Comparison of ENCODE assay signal across 10 cellular contexts in the genomic region with DNA sequence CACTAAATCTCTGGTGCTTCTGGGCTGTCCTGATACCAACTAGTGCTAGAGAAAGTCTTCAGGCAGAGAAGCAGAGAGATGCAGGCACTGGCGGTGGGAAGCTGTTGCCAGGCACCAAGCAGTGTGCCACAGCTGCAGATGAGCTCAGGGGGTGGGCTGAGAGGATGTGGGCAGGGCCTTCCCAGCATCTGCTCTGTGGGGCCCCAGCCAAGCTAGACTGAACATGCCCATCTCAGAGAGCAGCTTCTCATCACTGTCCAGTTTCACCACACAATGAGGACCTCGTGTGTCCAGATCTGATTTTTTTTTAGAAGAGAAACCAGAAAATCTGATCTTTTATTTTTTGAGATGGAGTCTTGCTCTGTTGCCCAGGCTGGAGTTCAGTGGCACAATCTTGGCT. TPM values are rescaled to one million over a fixed set of nuclear protein-coding genes. Genes with fewer than 3 reads are reported as not detected.
A peak's percentile ranks its signal among the peaks of the same experiment; 100 is the strongest.
DNase-seq lines count a peak whose midpoint lies in the region; ATAC-seq and TF ChIP-seq lines count a peak whose summit lies in the region.
"Had no signal": no experiment of that assay in that cellular context is flagged by ENCODE, and none has a peak within 500 bp of the region (broad histone marks: within the 10 kb centered on the region; RNA-seq: fewer than 3 reads in every experiment).

No MANE protein-coding gene starts in this region.

- peaks cover 19% of the 10 kb centered on the region; the same call in 1 of the 2 replicates for H3K36me3 ChIP-seq in RWPE2 (ENCODE audit: low read depth)

- H3K4me1 ChIP-seq in RWPE2 (ENCODE audit: insufficient read depth, poor library complexity, severe bottlenecking): no peaks in the 10 kb centered on the region

- no peaks in the 10 kb centered on the region for H3K27me3 Mint-ChIP-seq in activated T-cell treated with anti-CD3 and anti-CD28 coated beads, Interleukin-2, amount 50 U/mL, for 4 hours (ENCODE audit: low read depth)
- no peaks in the 10 kb centered on the region for H3K27me3 Mint-ChIP-seq in stimulated activated naive CD8-positive, alpha-beta T cell treated with anti-CD3 and anti-CD28 coated beads, Interleukin-15, Interleukin-2, amounts not matched to agents 100 ng/mL and 50 ng/mL, for 24 hours

- H3K27ac ChIP-seq in RWPE2 (ENCODE audit: poor library complexity, severe bottlenecking): no peak overlapping the region
- H3K27ac ChIP-seq: ascending aorta, left ventricle myocardium inferior had no signal

- H3K9me3 Mint-ChIP-seq in activated T-cell treated with anti-CD3 and anti-CD28 coated beads, Interleukin-2, amount 50 U/mL, for 4 hours: no peaks in the 10 kb centered on the region
- H3K9me3 Mint-ChIP-seq in stimulated activated naive CD8-positive, alpha-beta T cell treated with anti-CD3 and anti-CD28 coated beads, Interleukin-15, Interleukin-2, amounts not matched to agents 100 ng/mL and 50 ng/mL, for 24 hours: no peaks in the 10 kb centered on the region

- peak; percentile 14 for TF ChIP-seq CTCF in RWPE2 (IDR thresholded peaks at IDR 0.05; ENCODE audit: poor library complexity, severe bottlenecking)

- no peak overlapping the region for H3K4me3 Mint-ChIP-seq in activated T-cell treated with anti-CD3 and anti-CD28 coated beads, Interleukin-2, amount 50 U/mL, for 4 hours
- H3K4me3 Mint-ChIP-seq in stimulated activated naive CD8-positive, alpha-beta T cell treated with anti-CD3 and anti-CD28 coated beads, Interleukin-15, Interleukin-2, amounts not matched to agents 100 ng/mL and 50 ng/mL, for 24 hours: no peak overlapping the region

- peaks cover 9% of the 10 kb centered on the region for H3K4me1 Mint-ChIP-seq in activated T-cell treated with anti-CD3 and anti-CD28 coated beads, Interleukin-2, amount 50 U/mL, for 4 hours (ENCODE audit: low read depth)
- peaks cover 25% of the 10 kb centered on the region for H3K4me1 Mint-ChIP-seq in stimulated activated naive CD8-positive, alpha-beta T cell treated with anti-CD3 and anti-CD28 coated beads, Interleukin-15, Interleukin-2, amounts not matched to agents 100 ng/mL and 50 ng/mL, for 24 hours (ENCODE audit: low read depth)

- no peak overlapping the region for H3K4me3 ChIP-seq in RWPE2 (ENCODE audit: severe bottlenecking)
- H3K4me3 ChIP-seq: ascending aorta, left ventricle myocardium inferior had no signal

- ATAC-seq in activated T-cell treated with anti-CD3 and anti-CD28 coated beads, Interleukin-2, amount 50 U/mL, for 4 hours: peak; percentile 41 to 51
- ATAC-seq in RWPE2 (ENCODE audit: low read depth) (peak; percentile 93), HG03460 (IDR thresholded peaks at IDR 0.05; ENCODE audit: unreplicated experiment) (no peak)

- H3K36me3 Mint-ChIP-seq in activated T-cell treated with anti-CD3 and anti-CD28 coated beads, Interleukin-2, amount 50 U/mL, for 4 hours (ENCODE audit: insufficient read depth): peaks cover 18% of the 10 kb centered on the region
- H3K36me3 Mint-ChIP-seq in stimulated activated naive CD8-positive, alpha-beta T cell treated with anti-CD3 and anti-CD28 coated beads, Interleukin-15, Interleukin-2, amounts not matched to agents 100 ng/mL and 50 ng/mL, for 24 hours (ENCODE audit: low read depth): peaks cover 9% of the 10 kb centered on the region

- H3K9me3 ChIP-seq in RWPE2 (ENCODE audit: severe bottlenecking): no peaks in the 10 kb centered on the region
- H3K9me3 ChIP-seq: ascending aorta, left ventricle myocardium inferior had no signal

- H3K27me3 ChIP-seq in RWPE2 (ENCODE audit: insufficient read depth, poor library complexity, severe bottlenecking): no peaks in the 10 kb centered on the region
- H3K27me3 ChIP-seq: ascending aorta had no signal

- peak overlapping the region; percentile 1 for H3K27ac Mint-ChIP-seq in stimulated activated naive CD8-positive, alpha-beta T cell treated with anti-CD3 and anti-CD28 coated beads, Interleukin-15, Interleukin-2, amounts not matched to agents 100 ng/mL and 50 ng/mL, for 24 hours

- no peak for DNase-seq in activated T-cell treated with anti-CD3 and anti-CD28 coated beads, Interleukin-2, amount 50 U/mL, for 4 hours
- DNase-seq in activated T-cell treated with anti-CD3 and anti-CD28 coated beads, Interleukin-2, amount 50 U/mL, for 1 hour: no peak
- DNase-seq in RWPE2 (ENCODE audit: low spot score) (no peak), fibroblast of peridontal ligament (ENCODE audit: extremely low read depth) (peak; percentile 85), ecto neural progenitor cell (ENCODE audit: low spot score) (no peak)
- no peak for DNase-seq in activated CD4-positive, CD25-positive, alpha-beta regulatory T cell (lab: John Stamatoyannopoulos, UW)
- DNase-seq: left ventricle myocardium inferior had no signal

RNA-seq across cellular contexts. Expression of gene PSKH1, which starts 17.1 kb away (rescaled TPM):
- total RNA-seq in activated T-cell treated with anti-CD3 and anti-CD28 coated beads, Interleukin-2, amount 50 U/mL, for 4 hours: 10 to 100 TPM; 10.4 to 14.6 (median 10.9) TPM

RNA-seq across cellular contexts. Expression of gene CTRL, which starts 21.5 kb away (rescaled TPM):
- total RNA-seq in activated T-cell treated with anti-CD3 and anti-CD28 coated beads, Interleukin-2, amount 50 U/mL, for 4 hours: 10 to 100 TPM in 1 of 3 donors, 1 to 10 TPM in 2; 7.8 to 10.4 (median 8.8) TPM

RNA-seq across cellular contexts. Expression of gene NRN1L, which starts 25.5 kb away (rescaled TPM):
- not detected for total RNA-seq in activated T-cell treated with anti-CD3 and anti-CD28 coated beads, Interleukin-2, amount 50 U/mL, for 4 hours
- total RNA-seq: ascending aorta had no signal

RNA-seq across cellular contexts. Expression of gene PSMB10, which starts 26.5 kb away (rescaled TPM):
- 100 to 1,000 TPM; 223 to 262 (median 249) TPM for total RNA-seq in activated T-cell treated with anti-CD3 and anti-CD28 coated beads, Interleukin-2, amount 50 U/mL, for 4 hours

RNA-seq across cellular contexts. Expression of gene LCAT, which starts 33.8 kb away (rescaled TPM):
- total RNA-seq in activated T-cell treated with anti-CD3 and anti-CD28 coated beads, Interleukin-2, amount 50 U/mL, for 4 hours: 1 to 10 TPM; 8.0 to 9.1 (median 8.1) TPM
